1 cellular context compared by ENCODE assay signal in genomic region chr4:1202526-1203378, GRCh38.
TF ChIP-seq lines count a peak whose summit lies in the region.

No MANE protein-coding gene starts in this region.

TF ChIP-seq in WTC11, 78 proteins besides CTCF, POLR2A, EP300 and RAD21 (continued from another document):
- TF ChIP-seq ATF6 (CRISPR knock-in tag; IDR thresholded peaks at IDR 0.05) (no peak), ZNF512 (CRISPR knock-in tag; IDR thresholded peaks at IDR 0.05; ENCODE audit: borderline replicate concordance) (no peak), SP1 (CRISPR knock-in tag; conservative IDR thresholded peaks at IDR 0.05) (no peak), OVOL2 (CRISPR knock-in tag; IDR thresholded peaks at IDR 0.05; ENCODE audit: borderline replicate concordance) (no peak), SMAD4 (CRISPR knock-in tag; IDR thresholded peaks at IDR 0.05) (no peak), TCF7 (CRISPR knock-in tag; IDR thresholded peaks at IDR 0.05; ENCODE audit: low read depth) (no peak), RORB (CRISPR knock-in tag; IDR thresholded peaks at IDR 0.05) (no peak), TEAD1 (CRISPR knock-in tag; IDR thresholded peaks at IDR 0.05) (no peak), ZBTB21 (CRISPR knock-in tag; IDR thresholded peaks at IDR 0.05; ENCODE audit: borderline replicate concordance) (no peak), ETV6 (CRISPR knock-in tag; IDR thresholded peaks at IDR 0.05) (no peak), HMGXB4 (CRISPR knock-in tag; IDR thresholded peaks at IDR 0.05) (no peak), AFF4 (CRISPR knock-in tag; IDR thresholded peaks at IDR 0.05; ENCODE audit: borderline replicate concordance) (no peak), SOX15 (CRISPR knock-in tag; IDR thresholded peaks at IDR 0.05) (no peak)
TF ChIP-seq in WTC11: peak in this region for 0.
